Comparison of ENCODE assay signal across 1 cellular context in genomic region chr2:168521342-168521741, GRCh38.
TF ChIP-seq lines count a peak whose summit lies in the region.

No MANE protein-coding gene starts in this region.

TF ChIP-seq in GM12878, 131 proteins besides CTCF, POLR2A, EP300 and RAD21 (continued from another document):
- TF ChIP-seq, protein P1, sequence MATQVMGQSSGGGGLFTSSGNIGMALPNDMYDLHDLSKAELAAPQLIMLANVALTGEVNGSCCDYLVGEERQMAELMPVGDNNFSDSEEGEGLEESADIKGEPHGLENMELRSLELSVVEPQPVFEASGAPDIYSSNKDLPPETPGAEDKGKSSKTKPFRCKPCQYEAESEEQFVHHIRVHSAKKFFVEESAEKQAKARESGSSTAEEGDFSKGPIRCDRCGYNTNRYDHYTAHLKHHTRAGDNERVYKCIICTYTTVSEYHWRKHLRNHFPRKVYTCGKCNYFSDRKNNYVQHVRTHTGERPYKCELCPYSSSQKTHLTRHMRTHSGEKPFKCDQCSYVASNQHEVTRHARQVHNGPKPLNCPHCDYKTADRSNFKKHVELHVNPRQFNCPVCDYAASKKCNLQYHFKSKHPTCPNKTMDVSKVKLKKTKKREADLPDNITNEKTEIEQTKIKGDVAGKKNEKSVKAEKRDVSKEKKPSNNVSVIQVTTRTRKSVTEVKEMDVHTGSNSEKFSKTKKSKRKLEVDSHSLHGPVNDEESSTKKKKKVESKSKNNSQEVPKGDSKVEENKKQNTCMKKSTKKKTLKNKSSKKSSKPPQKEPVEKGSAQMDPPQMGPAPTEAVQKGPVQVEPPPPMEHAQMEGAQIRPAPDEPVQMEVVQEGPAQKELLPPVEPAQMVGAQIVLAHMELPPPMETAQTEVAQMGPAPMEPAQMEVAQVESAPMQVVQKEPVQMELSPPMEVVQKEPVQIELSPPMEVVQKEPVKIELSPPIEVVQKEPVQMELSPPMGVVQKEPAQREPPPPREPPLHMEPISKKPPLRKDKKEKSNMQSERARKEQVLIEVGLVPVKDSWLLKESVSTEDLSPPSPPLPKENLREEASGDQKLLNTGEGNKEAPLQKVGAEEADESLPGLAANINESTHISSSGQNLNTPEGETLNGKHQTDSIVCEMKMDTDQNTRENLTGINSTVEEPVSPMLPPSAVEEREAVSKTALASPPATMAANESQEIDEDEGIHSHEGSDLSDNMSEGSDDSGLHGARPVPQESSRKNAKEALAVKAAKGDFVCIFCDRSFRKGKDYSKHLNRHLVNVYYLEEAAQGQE (IDR thresholded peaks at IDR 0.05; ENCODE audit: low read depth, low read length) = no peak
- TF ChIP-seq POU2F2 (IDR thresholded peaks at IDR 0.05; ENCODE audit: borderline replicate concordance, low read depth, low read length) = no peak
- no peak for TF ChIP-seq ZNF207 (IDR thresholded peaks at IDR 0.05; ENCODE audit: borderline replicate concordance)
- TF ChIP-seq ZNF217 (IDR thresholded peaks at IDR 0.05) = no peak
